9 cellular contexts compared by ENCODE assay signal in the genomic region with DNA sequence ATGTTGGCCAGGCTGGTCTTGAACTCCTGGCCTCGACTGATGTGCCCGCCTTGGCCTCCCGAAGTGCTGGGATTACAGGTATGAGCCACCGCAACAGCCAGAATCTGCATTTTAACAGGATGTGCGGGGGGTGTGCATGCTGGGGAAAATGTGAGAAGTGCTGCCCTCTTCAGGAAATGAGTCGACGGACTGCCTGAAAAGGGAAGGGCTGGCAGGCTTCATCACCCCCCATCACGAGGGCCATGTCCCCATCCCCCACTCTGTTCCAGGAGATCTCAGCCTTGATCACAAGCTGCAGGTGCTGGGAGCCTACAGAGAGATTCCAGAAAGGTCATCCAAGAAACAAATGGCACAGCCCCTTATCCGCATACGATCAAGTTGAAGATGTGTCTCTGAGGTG.
A peak's percentile ranks its signal among the peaks of the same experiment; 100 is the strongest.
DNase-seq lines count a peak whose midpoint lies in the region; ATAC-seq and TF ChIP-seq lines count a peak whose summit lies in the region.
"Had no signal": no experiment of that assay in that cellular context is flagged by ENCODE, and none has a peak within 500 bp of the region (broad histone marks: within the 10 kb centered on the region; RNA-seq: fewer than 3 reads in every experiment).

No MANE protein-coding gene starts in this region.

- TF ChIP-seq POLR2A in gastrocnemius medialis (IDR thresholded peaks at IDR 0.05), result no peak

- H3K4me1 ChIP-seq in Caco-2, result peaks cover 8% of the 10 kb centered on the region; the same call in 1 of the 2 replicates
- H3K4me1 ChIP-seq in gastrocnemius medialis, result no peaks in the 10 kb centered on the region

- H3K9me3 ChIP-seq in Caco-2 (no peaks in the 10 kb centered on the region), T-helper 17 cell (ENCODE audit: control insufficient read depth, low read length, poor library complexity, severe bottlenecking) (no peaks in the 10 kb centered on the region), gastrocnemius medialis (no peaks in the 10 kb centered on the region)
- H3K9me3 ChIP-seq: upper lobe of left lung had no signal

- CTCF ChIA-PET in Caco-2 (lab: Charles Lee) (no interaction called here), HEK293T (lab: Yijun Ruan, JAX) (interaction anchor here (1.2 kb wide), 1 partner anchor 10 kb away, joined by 5 read pairs; no protein-coding TSS in a partner anchor)

- H3K27me3 ChIP-seq in Caco-2 (replicated peaks; ENCODE audit: control insufficient read depth, insufficient read depth, low read length) (no peaks in the 10 kb centered on the region; the same call in 1 of the 2 replicates), gastrocnemius medialis (peaks cover 3 to 29% (median 6%) of the 10 kb centered on the region in 3 donors)
- H3K27me3 ChIP-seq: upper lobe of left lung had no signal

- in situ Hi-C loops in gastrocnemius medialis (cut with MboI; ENCODE audit: low sequenced_read_pairs in 4 of 4), result no loop called here

- no peaks in the 10 kb centered on the region for H3K9me3 Mint-ChIP-seq in Caco-2 (ENCODE audit: unreplicated experiment)

- intact Hi-C loops in Caco-2 (cut with micrococcal nuclease; ENCODE audit: unreplicated experiment), result no loop called here
- intact Hi-C loops in gastrocnemius medialis (cut with DNase I; ENCODE audit: low total_unique reads), result no loop called here

- peak; percentile 28 to 41 for TF ChIP-seq CTCF in Caco-2 (IDR thresholded peaks at IDR 0.05; ENCODE audit: insufficient read depth in 1 of 2, low read depth in 1 of 2, low read length in 1 of 2, severe bottlenecking in 1 of 2, unreplicated experiment in 1 of 2)
- TF ChIP-seq CTCF in gastrocnemius medialis (IDR thresholded peaks at IDR 0.05 in 4 of 5, conservative IDR thresholded peaks at IDR 0.05 in 1 of 5), result no peak

- H3K27me3 Mint-ChIP-seq in Caco-2 (ENCODE audit: insufficient read depth, unreplicated experiment) (no peaks in the 10 kb centered on the region), T-helper 17 cell (peaks cover 25% of the 10 kb centered on the region)

- BruUV-seq in Caco-2 (replicated peaks; lab: Mats Ljungman, UMichigan), result no TSS peak

- POLR2A ChIA-PET in Caco-2 (lab: Charles Lee) (interaction anchor here (0.6 kb wide), 1 partner anchor 356 kb away, joined by 3 read pairs; no protein-coding TSS in a partner anchor), HEK293T (lab: Yijun Ruan, JAX) (no interaction called here)

- H3K36me3 Mint-ChIP-seq in Caco-2 (ENCODE audit: insufficient read depth, unreplicated experiment) (no peaks in the 10 kb centered on the region), T-helper 17 cell (ENCODE audit: low read depth) (peaks cover 3% of the 10 kb centered on the region)

- no peak overlapping the region for H3K27ac ChIP-seq in gastrocnemius medialis
- H3K27ac ChIP-seq: upper lobe of left lung had no signal

- peaks cover 14% of the 10 kb centered on the region for H3K4me1 Mint-ChIP-seq in Caco-2 (ENCODE audit: low read depth, unreplicated experiment)
- peaks cover 21% of the 10 kb centered on the region for H3K4me1 Mint-ChIP-seq in T-helper 17 cell

- H3K4me3 Mint-ChIP-seq in Caco-2 (ENCODE audit: unreplicated experiment) (no peak overlapping the region), T-helper 17 cell (no peak overlapping the region)

- no peak for DNase-seq in Caco-2
- DNase-seq in HEK293T (ENCODE audit: extremely low spot score), result peak; percentile 50
- DNase-seq in T-helper 17 cell, result no peak
- DNase-seq in kidney tubule cell (ENCODE audit: low spot score), result peak; percentile 3
- no peak for DNase-seq in T-helper 9 cell
- no peak for DNase-seq in gastrocnemius medialis
- no peak for DNase-seq in EL
- DNase-seq in epidermal melanocyte (ENCODE audit: insufficient read length, low spot score), result no peak

- ATAC-seq in T-helper 17 cell (no peak), gastrocnemius medialis (no peak)

- H3K27ac Mint-ChIP-seq in Caco-2 (ENCODE audit: unreplicated experiment), result no peak overlapping the region
- peak overlapping the region; percentile 45 for H3K27ac Mint-ChIP-seq in T-helper 17 cell

- H3K4me3 ChIP-seq in Caco-2 (ENCODE audit: low read depth, low read length), result no peak overlapping the region
- H3K4me3 ChIP-seq in gastrocnemius medialis, result no peak overlapping the region
- H3K4me3 ChIP-seq: upper lobe of left lung had no signal

- H3K36me3 ChIP-seq in Caco-2 (ENCODE audit: control insufficient read depth, insufficient read depth, low read length) (no peaks in the 10 kb centered on the region), gastrocnemius medialis (no peaks in the 10 kb centered on the region)
- H3K36me3 ChIP-seq: upper lobe of left lung had no signal

TF ChIP-seq in HEK293T, 16 proteins besides CTCF, POLR2A, EP300 and RAD21:
- TF ChIP-seq SP1 (IDR thresholded peaks at IDR 0.05) (no peak), L3MBTL2 (conservative IDR thresholded peaks at IDR 0.05) (no peak), HDGF (IDR thresholded peaks at IDR 0.05; ENCODE audit: borderline replicate concordance) (no peak), NFRKB (IDR thresholded peaks at IDR 0.05) (no peak), SUZ12 (IDR thresholded peaks at IDR 0.05) (no peak), CTBP1 (IDR thresholded peaks at IDR 0.05; ENCODE audit: borderline replicate concordance) (no peak), FOXK2 (IDR thresholded peaks at IDR 0.05) (no peak)
- TF ChIP-seq, protein P1, sequence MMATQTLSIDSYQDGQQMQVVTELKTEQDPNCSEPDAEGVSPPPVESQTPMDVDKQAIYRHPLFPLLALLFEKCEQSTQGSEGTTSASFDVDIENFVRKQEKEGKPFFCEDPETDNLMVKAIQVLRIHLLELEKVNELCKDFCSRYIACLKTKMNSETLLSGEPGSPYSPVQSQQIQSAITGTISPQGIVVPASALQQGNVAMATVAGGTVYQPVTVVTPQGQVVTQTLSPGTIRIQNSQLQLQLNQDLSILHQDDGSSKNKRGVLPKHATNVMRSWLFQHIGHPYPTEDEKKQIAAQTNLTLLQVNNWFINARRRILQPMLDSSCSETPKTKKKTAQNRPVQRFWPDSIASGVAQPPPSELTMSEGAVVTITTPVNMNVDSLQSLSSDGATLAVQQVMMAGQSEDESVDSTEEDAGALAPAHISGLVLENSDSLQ (IDR thresholded peaks at IDR 0.05), result no peak

Comparison
In these comparisons a context has a peak if more than half of its experiments do, and no peak if none do; other contexts are left out.
1. DNase-seq: peak in HEK293T (single experiment) and kidney tubule cell (single experiment); none in Caco-2 (0 of 2), T-helper 17 cell (0 of 3), T-helper 9 cell (single experiment), gastrocnemius medialis (0 of 2), EL (single experiment) and epidermal melanocyte (single experiment).
2. CTCF ChIP-seq: peak in Caco-2 (2 of 2); none in gastrocnemius medialis (0 of 5).